8 cellular contexts compared by ENCODE assay signal in the genomic region with DNA sequence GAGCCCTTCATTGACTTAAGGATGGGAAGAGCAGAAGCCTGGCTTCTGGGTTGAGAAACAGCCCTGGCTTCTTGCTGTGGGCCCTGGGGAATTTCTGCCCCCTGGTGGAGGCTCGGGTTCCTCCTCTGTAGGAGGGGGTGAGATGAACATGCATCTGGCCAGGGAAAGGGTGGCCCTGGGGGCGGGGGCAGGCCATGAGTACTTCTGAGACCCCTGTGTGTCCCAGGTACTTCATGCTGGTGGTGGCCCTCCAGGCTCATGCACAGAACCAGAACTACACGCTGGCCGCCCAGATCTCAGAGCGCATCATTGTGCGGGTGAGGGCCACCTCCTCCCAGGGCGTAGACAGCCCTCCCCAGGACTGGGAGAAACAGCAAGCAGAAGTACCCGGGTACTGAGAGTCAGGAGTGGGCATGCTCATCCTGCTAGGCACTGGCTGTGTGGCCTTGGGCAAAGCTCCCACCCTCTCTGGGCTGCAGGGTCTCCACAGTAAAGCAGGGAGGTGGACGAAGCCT. TPM values are rescaled to one million over a fixed set of nuclear protein-coding genes. Genes with fewer than 3 reads are reported as not detected.
DNase-seq lines count a peak whose midpoint lies in the region; ATAC-seq, FAIRE-seq and TF ChIP-seq lines count a peak whose summit lies in the region.

No MANE protein-coding gene starts in this region.

- no peaks in the 10 kb centered on the region for H3K9me3 Mint-ChIP-seq in nephron
- no peaks in the 10 kb centered on the region for H3K9me3 Mint-ChIP-seq in type B pancreatic cell

- H3K36me3 Mint-ChIP-seq in nephron (ENCODE audit: low read depth) (peaks cover 7% of the 10 kb centered on the region), type B pancreatic cell (peaks cover 6% of the 10 kb centered on the region)

- TF ChIP-seq CTCF in AG10803 (conservative IDR thresholded peaks at IDR 0.05; ENCODE audit: low read length): peak; percentile 71
- peak; percentile 32 to 53 (median 36) for TF ChIP-seq CTCF in nephron (IDR thresholded peaks at IDR 0.05; ENCODE audit: unreplicated experiment in 3 of 3)
- peak; percentile 76 for TF ChIP-seq CTCF in type B pancreatic cell (conservative IDR thresholded peaks at IDR 0.05)

- no peak for TF ChIP-seq POLR2A in GM12892 (IDR thresholded peaks at IDR 0.05; ENCODE audit: low read depth, low read length)

- H3K27me3 Mint-ChIP-seq in nephron (ENCODE audit: low read depth) (no peaks in the 10 kb centered on the region), type B pancreatic cell (no peaks in the 10 kb centered on the region)

- DNase-seq in AG10803 (ENCODE audit: low read depth): peak; percentile 61
- peak; percentile 94 for DNase-seq in GM12892 (ENCODE audit: insufficient read length)
- DNase-seq in NCI-H69 (lab: John Stamatoyannopoulos, UW): peak; percentile 67
- DNase-seq in activated T-cell treated with anti-CD3 and anti-CD28 coated beads for 1 hour (ENCODE audit: low read depth): peak; percentile 41
- no peak for DNase-seq in type B pancreatic cell (ENCODE audit: extremely low spot score, unreplicated experiment)

- H3K27ac Mint-ChIP-seq in nephron: no peak overlapping the region
- no peak overlapping the region for H3K27ac Mint-ChIP-seq in type B pancreatic cell

- no peak overlapping the region for H3K4me3 ChIP-seq in AG10803 (ENCODE audit: low read length)

- FAIRE-seq in GM12892 (lab: Jason Lieb, UNC): peak; percentile 67

- H3K4me3 Mint-ChIP-seq in nephron: no peak overlapping the region
- no peak overlapping the region for H3K4me3 Mint-ChIP-seq in type B pancreatic cell

- ATAC-seq in esophagus mucosa (peak; percentile 43), HG02973 (IDR thresholded peaks at IDR 0.05; ENCODE audit: unreplicated experiment) (no peak)

- peaks cover 4% of the 10 kb centered on the region for H3K4me1 Mint-ChIP-seq in nephron
- peaks cover 21% of the 10 kb centered on the region for H3K4me1 Mint-ChIP-seq in type B pancreatic cell (ENCODE audit: unreplicated experiment)

RNA-seq across cellular contexts. Expression of a gene that starts 15.8 kb away (rescaled TPM):
- 285 TPM for polyA plus RNA-seq in GM12892 (2012; ENCODE audit: missing spikeins)
- total RNA-seq in esophagus mucosa (90.9 TPM), type B pancreatic cell (ENCODE audit: low replicate concordance) (158 and 162 TPM in 2 replicates)

RNA-seq across cellular contexts. Expression of a gene that starts 16.1 kb away (rescaled TPM):
- 76.2 TPM for polyA plus RNA-seq in GM12892 (2012; ENCODE audit: missing spikeins)
- total RNA-seq in esophagus mucosa (18.7 TPM), type B pancreatic cell (ENCODE audit: low replicate concordance) (27.7 and 44.6 TPM in 2 replicates)

RNA-seq across cellular contexts. Expression of a gene that starts 24.2 kb away (rescaled TPM):
- 2.2 TPM for polyA plus RNA-seq in GM12892 (2012; ENCODE audit: missing spikeins)
- total RNA-seq in esophagus mucosa (0.88 TPM), type B pancreatic cell (ENCODE audit: low replicate concordance) (29.6 and 62.1 TPM in 2 replicates)

RNA-seq across cellular contexts. Expression of a gene that starts 40.2 kb away (rescaled TPM):
- polyA plus RNA-seq in GM12892 (2012; ENCODE audit: missing spikeins): 17.8 TPM
- 7.5 TPM for total RNA-seq in esophagus mucosa
- total RNA-seq in type B pancreatic cell (ENCODE audit: low replicate concordance): 34.2 and 90.0 TPM in 2 replicates

RNA-seq across cellular contexts. Expression of a gene that starts 51.5 kb away (rescaled TPM):
- polyA plus RNA-seq in GM12892 (2012; ENCODE audit: missing spikeins): 82.0 TPM
- total RNA-seq in esophagus mucosa (43.3 TPM), type B pancreatic cell (ENCODE audit: low replicate concordance) (127 and 205 TPM in 2 replicates)

Comparison
In these comparisons a context has a peak if more than half of its experiments do, and no peak if none do; other contexts are left out.
1. RNA of a gene that starts 24.2 kb away (total RNA-seq): 29.6 to 62.1 TPM in type B pancreatic cell; 0.88 TPM in esophagus mucosa (single experiment); every median in the first group is over 10 times any median in the second.
2. Peak in every context shown above with its lines, with median percentiles within 50 percentile points of each other: CTCF ChIP-seq.